In genomic region chr4:51885371-51885770, GRCh38 we compare ENCODE assay signal across 9 cellular contexts. TPM values are rescaled to one million over a fixed set of nuclear protein-coding genes. Genes with fewer than 3 reads are reported as not detected.
A peak's percentile ranks its signal among the peaks of the same experiment; 100 is the strongest.
DNase-seq lines count a peak whose midpoint lies in the region; ATAC-seq and TF ChIP-seq lines count a peak whose summit lies in the region.
"Had no signal": no experiment of that assay in that cellular context is flagged by ENCODE, and none has a peak within 500 bp of the region (broad histone marks: within the 10 kb centered on the region; RNA-seq: fewer than 3 reads in every experiment).

No MANE protein-coding gene starts in this region.

- intact Hi-C loops in spleen (cut with DNase I; ENCODE audit: low total_unique reads): no loop called here

- no peak overlapping the region for H3K4me3 Mint-ChIP-seq in stimulated activated effector memory CD8-positive, alpha-beta T cell treated with anti-CD3 and anti-CD28 coated beads, Interleukin-12 subunit alpha, Interleukin-12 subunit beta, amount 100 ng/mL, for 72 hours

- H3K9me3 Mint-ChIP-seq in stimulated activated effector memory CD8-positive, alpha-beta T cell treated with anti-CD3 and anti-CD28 coated beads, Interleukin-12 subunit alpha, Interleukin-12 subunit beta, amount 100 ng/mL, for 72 hours: no peaks in the 10 kb centered on the region

- peak overlapping the region; percentile 46 for H3K27ac Mint-ChIP-seq in stimulated activated effector memory CD8-positive, alpha-beta T cell treated with anti-CD3 and anti-CD28 coated beads, Interleukin-12 subunit alpha, Interleukin-12 subunit beta, amount 100 ng/mL, for 72 hours

- H3K4me3 ChIP-seq in epithelial cell of esophagus (ENCODE audit: low read length) (no peak overlapping the region), spleen (no peak overlapping the region)
- H3K4me3 ChIP-seq: SJSA1 had no signal

- no peaks in the 10 kb centered on the region for H3K9me3 ChIP-seq in spleen
- H3K9me3 ChIP-seq: SJSA1 had no signal

- no peaks in the 10 kb centered on the region for H3K4me1 ChIP-seq in spleen
- H3K4me1 ChIP-seq: SJSA1 had no signal

- H3K27me3 ChIP-seq in spleen (replicated peaks in 1 of 7): no peaks in the 10 kb centered on the region
- H3K27me3 ChIP-seq: SJSA1 had no signal

- DNase-seq in DMS 273 (lab: John Stamatoyannopoulos, UW; ENCODE audit: unreplicated experiment): peak; percentile 31
- DNase-seq in NCI-H69 (lab: John Stamatoyannopoulos, UW): peak; percentile 13
- peak; percentile 49 for DNase-seq in epithelial cell of esophagus (ENCODE audit: low read depth)
- DNase-seq in stimulated activated effector memory CD8-positive, alpha-beta T cell treated with anti-CD3 and anti-CD28 coated beads, Interleukin-12 subunit alpha, Interleukin-12 subunit beta, amount 100 ng/mL, for 72 hours (ENCODE audit: low spot score in 2 of 2): no peak
- DNase-seq in spleen: no peak
- DNase-seq in activated naive CD4-positive, alpha-beta T cell treated with anti-CD3 and anti-CD28 coated beads, Interleukin-2, amount 50 U/mL, for 16 hours: no peak
- no peak for DNase-seq in activated gamma-delta T cell (lab: John Stamatoyannopoulos, UW)

- 79 to 85% (median 83%) methylated on average over 5 of the region's 5 CpGs for WGBS in spleen, 5 donors

- H3K36me3 Mint-ChIP-seq in stimulated activated effector memory CD8-positive, alpha-beta T cell treated with anti-CD3 and anti-CD28 coated beads, Interleukin-12 subunit alpha, Interleukin-12 subunit beta, amount 100 ng/mL, for 72 hours: peaks cover 56% of the 10 kb centered on the region

- peak; percentile 56 for ATAC-seq in GM19395 (IDR thresholded peaks at IDR 0.05; ENCODE audit: unreplicated experiment)
- ATAC-seq in stimulated activated effector memory CD8-positive, alpha-beta T cell treated with anti-CD3 and anti-CD28 coated beads, Interleukin-12 subunit alpha, Interleukin-12 subunit beta, amount 100 ng/mL, for 72 hours: no peak

- H3K4me1 Mint-ChIP-seq in stimulated activated effector memory CD8-positive, alpha-beta T cell treated with anti-CD3 and anti-CD28 coated beads, Interleukin-12 subunit alpha, Interleukin-12 subunit beta, amount 100 ng/mL, for 72 hours: peaks cover 7% of the 10 kb centered on the region

- peaks cover 0 to 94% (median 26%) of the 10 kb centered on the region in 6 donors for H3K36me3 ChIP-seq in spleen

- TF ChIP-seq CTCF in epithelial cell of esophagus (IDR thresholded peaks at IDR 0.05; ENCODE audit: insufficient read depth, low read depth, low read length, missing control alignments) (peak; percentile 65), spleen (IDR thresholded peaks at IDR 0.05 in 8 of 11, conservative IDR thresholded peaks at IDR 0.05 in 3 of 11) (peak in 5 of 11 experiments; percentile 15 to 32 (median 23))

- TF ChIP-seq POLR2A in spleen (IDR thresholded peaks at IDR 0.05): no peak

- H3K27ac ChIP-seq in spleen: no peak overlapping the region
- H3K27ac ChIP-seq: SJSA1 had no signal

RNA-seq across cellular contexts. Expression of gene DCUN1D4, which starts 42.4 kb away (rescaled TPM):
- 10 to 100 TPM; 30.8 to 59.8 (median 44.8) TPM for total RNA-seq in spleen
- 10 to 100 TPM; 10.8 to 15.8 (median 12.9) TPM for polyA plus RNA-seq in spleen

Comparison
In these comparisons a context has a peak if more than half of its experiments do, and no peak if none do; other contexts are left out.
1. DNase-seq: peak in DMS 273 (single experiment), NCI-H69 (single experiment) and epithelial cell of esophagus (single experiment); none in stimulated activated effector memory CD8-positive, alpha-beta T cell treated with anti-CD3 and anti-CD28 coated beads, Interleukin-12 subunit alpha, Interleukin-12 subunit beta, amount 100 ng/mL, for 72 hours (0 of 2), spleen (single experiment), activated naive CD4-positive, alpha-beta T cell treated with anti-CD3 and anti-CD28 coated beads, Interleukin-2, amount 50 U/mL, for 16 hours (single experiment) and activated gamma-delta T cell (single experiment).